ENCODE assay signal across 1 cellular context in the genomic region with DNA sequence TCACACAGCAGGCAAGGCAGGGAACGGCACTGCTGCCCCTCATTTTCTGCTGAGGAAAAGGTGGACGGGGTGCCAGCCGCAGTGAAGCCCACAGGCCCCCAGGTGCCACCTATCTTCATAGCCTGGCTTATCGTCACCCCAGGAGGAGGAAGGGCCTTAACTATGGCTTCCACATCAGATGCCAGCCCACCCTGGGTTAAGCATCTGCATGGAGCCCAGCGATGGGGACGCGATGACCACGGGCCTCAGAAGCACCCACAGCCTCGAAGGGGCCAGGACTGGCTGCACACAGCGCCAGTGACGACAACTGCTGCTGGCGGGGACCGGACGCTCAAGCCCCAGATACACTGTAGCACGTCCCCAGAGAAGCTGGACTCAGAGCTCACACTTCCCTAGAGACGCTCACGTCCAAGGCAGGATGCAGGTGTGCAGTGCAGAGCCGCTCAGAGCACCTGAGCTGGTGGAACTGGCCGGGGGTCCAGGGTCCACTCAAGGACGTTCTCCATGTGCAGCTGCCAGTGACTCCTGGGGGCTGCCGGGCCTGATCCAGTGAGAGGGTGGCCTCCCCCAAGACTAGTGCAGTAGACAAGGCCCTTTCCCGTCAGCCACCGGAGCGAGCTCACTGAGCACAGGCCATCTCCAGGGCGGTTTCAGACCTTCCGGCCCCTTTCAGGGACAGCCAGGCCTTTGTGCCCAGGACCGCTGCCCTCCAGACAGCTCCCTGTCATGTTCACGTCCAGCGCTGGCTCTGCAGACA.
TF ChIP-seq lines count a peak whose summit lies in the region.

No MANE protein-coding gene starts in this region.

TF ChIP-seq in H1, 55 proteins besides CTCF, POLR2A, EP300 and RAD21:
- TF ChIP-seq SIRT6 (IDR thresholded peaks at IDR 0.05; ENCODE audit: low read length) (no peak), TEAD4 (IDR thresholded peaks at IDR 0.05; ENCODE audit: low read depth, low read length) (no peak), RBBP5 (IDR thresholded peaks at IDR 0.05; ENCODE audit: borderline replicate concordance, low read depth, low read length) (no peak), NRF1 (IDR thresholded peaks at IDR 0.05; ENCODE audit: low read depth, low read length) (no peak), EGR1 (IDR thresholded peaks at IDR 0.05; ENCODE audit: borderline replicate concordance, low read depth, low read length) (no peak), YY1 (IDR thresholded peaks at IDR 0.05; ENCODE audit: low read depth, low read length) (no peak), RXRA (IDR thresholded peaks at IDR 0.05; ENCODE audit: insufficient read depth, low read depth, low read length) (no peak)
- TF ChIP-seq, protein P1, sequence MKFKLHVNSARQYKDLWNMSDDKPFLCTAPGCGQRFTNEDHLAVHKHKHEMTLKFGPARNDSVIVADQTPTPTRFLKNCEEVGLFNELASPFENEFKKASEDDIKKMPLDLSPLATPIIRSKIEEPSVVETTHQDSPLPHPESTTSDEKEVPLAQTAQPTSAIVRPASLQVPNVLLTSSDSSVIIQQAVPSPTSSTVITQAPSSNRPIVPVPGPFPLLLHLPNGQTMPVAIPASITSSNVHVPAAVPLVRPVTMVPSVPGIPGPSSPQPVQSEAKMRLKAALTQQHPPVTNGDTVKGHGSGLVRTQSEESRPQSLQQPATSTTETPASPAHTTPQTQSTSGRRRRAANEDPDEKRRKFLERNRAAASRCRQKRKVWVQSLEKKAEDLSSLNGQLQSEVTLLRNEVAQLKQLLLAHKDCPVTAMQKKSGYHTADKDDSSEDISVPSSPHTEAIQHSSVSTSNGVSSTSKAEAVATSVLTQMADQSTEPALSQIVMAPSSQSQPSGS (IDR thresholded peaks at IDR 0.05; ENCODE audit: low read length) = no peak
TF ChIP-seq in H1: peak in this region for 0.
